Comparison of ENCODE assay signal across 18 cellular contexts in the genomic region with DNA sequence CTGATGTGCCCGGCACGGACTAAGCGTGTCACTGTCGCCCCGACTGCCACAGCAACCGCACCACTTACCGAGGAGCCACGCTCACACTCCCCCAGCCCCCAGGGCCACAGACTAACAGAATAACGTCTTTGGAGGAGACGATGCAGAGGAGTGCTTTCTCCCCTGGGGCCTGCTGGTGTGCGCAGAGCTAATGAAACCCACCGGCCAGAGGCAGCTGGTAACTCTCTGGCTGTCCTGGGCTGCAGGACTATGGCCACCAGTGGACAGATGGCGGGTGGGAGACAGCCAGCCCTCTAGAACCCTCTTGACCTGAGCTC.
"Had no signal": no experiment of that assay in that cellular context is flagged by ENCODE, and none has a peak within 500 bp of the region (broad histone marks: within the 10 kb centered on the region; RNA-seq: fewer than 3 reads in every experiment).

No MANE protein-coding gene starts in this region.

- ATAC-seq: activated CD8-positive, alpha-beta T cell treated with anti-CD3 and anti-CD28 coated beads, Interleukin-2, amount 10 ng/mL, durations not matched to agents 7 days and 5 days; gastroesophageal sphincter; naive thymus-derived CD8-positive, alpha-beta T cell had no signal

- DNase-seq: activated CD4-positive, alpha-beta T cell treated with anti-CD3 and anti-CD28 coated beads, Interleukin-2, amount 50 U/mL, for 1 hour; activated CD8-positive, alpha-beta T cell treated with anti-CD3 and anti-CD28 coated beads, Interleukin-2, amount 10 ng/mL, durations not matched to agents 7 days and 5 days; activated naive CD4-positive, alpha-beta T cell treated with Interleukin-2 at 50 U/mL for 16 hours; amygdala; cerebellar nuclear complex; cortex of kidney; stimulated activated CD4-positive, alpha-beta T cell treated with anti-CD3 and anti-CD28 coated beads, Interleukin-2, amount 100 ng/mL, for 24 hours; T1000 had no signal

- H3K36me3 ChIP-seq: gastroesophageal sphincter, heart left ventricle, neutrophil, ovary, prostate gland, thoracic aorta, upper lobe of left lung had no signal

- H3K27me3 ChIP-seq: gastroesophageal sphincter, neutrophil, ovary, upper lobe of left lung had no signal

- H3K4me1 ChIP-seq: gastroesophageal sphincter, heart left ventricle, prostate gland had no signal

- H3K9me3 ChIP-seq: gastroesophageal sphincter, heart left ventricle, neutrophil, ovary, prostate gland, thoracic aorta, upper lobe of left lung had no signal

- H3K4me3 ChIP-seq: gastroesophageal sphincter, heart left ventricle, ovary, prostate gland, skin epidermis, thoracic aorta, upper lobe of left lung had no signal

- H3K27ac ChIP-seq: epithelial cell of prostate, gastroesophageal sphincter, heart left ventricle, neutrophil, ovary, prostate gland, skin epidermis, thoracic aorta, upper lobe of left lung had no signal
